ENCODE assay signal across 21 cellular contexts in genomic region chr11:79609511-79609910, GRCh38.
DNase-seq lines count a peak whose midpoint lies in the region; ATAC-seq and TF ChIP-seq lines count a peak whose summit lies in the region.
"Had no signal": no experiment of that assay in that cellular context is flagged by ENCODE, and none has a peak within 500 bp of the region (broad histone marks: within the 10 kb centered on the region; RNA-seq: fewer than 3 reads in every experiment).

No MANE protein-coding gene starts in this region.

- H3K27ac ChIP-seq in left ventricle myocardium inferior (replicated peaks), result no peak overlapping the region
- H3K27ac ChIP-seq: 22Rv1; BLaER1 treated with 17β-estradiol and CSF1 and Interleukin-3, amounts not matched to agents 10 nM and 100 nM; GM23248 had no signal

- intact Hi-C loops in Right ventricle myocardium inferior (cut with DNase I) (no loop called here), left ventricle myocardium inferior (cut with micrococcal nuclease) (no loop called here), left ventricle myocardium superior (cut with micrococcal nuclease) (no loop called here)
- intact Hi-C loops in activated naive CD4-positive, alpha-beta T cell treated with anti-CD3 and anti-CD28 coated beads for 36 hours (cut with micrococcal nuclease), result no loop called here

- CTCF ChIA-PET in activated naive CD4-positive, alpha-beta T cell treated with anti-CD3 and anti-CD28 coated beads for 36 hours (lab: Charles Lee), result no interaction called here

- no peaks in the 10 kb centered on the region for H3K4me1 Mint-ChIP-seq in stimulated activated naive CD8-positive, alpha-beta T cell treated with anti-CD3 and anti-CD28 coated beads, Interleukin-15, amount 100 ng/mL, for 72 hours
- no peaks in the 10 kb centered on the region for H3K4me1 Mint-ChIP-seq in activated naive CD4-positive, alpha-beta T cell treated with anti-CD3 and anti-CD28 coated beads for 36 hours (ENCODE audit: low read depth)
- H3K4me1 Mint-ChIP-seq: CD14-positive monocyte; CD8-positive, alpha-beta memory T cell had no signal

- no peaks in the 10 kb centered on the region for H3K27me3 Mint-ChIP-seq in stimulated activated naive CD8-positive, alpha-beta T cell treated with anti-CD3 and anti-CD28 coated beads, Interleukin-15, amount 100 ng/mL, for 72 hours
- no peaks in the 10 kb centered on the region for H3K27me3 Mint-ChIP-seq in activated naive CD4-positive, alpha-beta T cell treated with anti-CD3 and anti-CD28 coated beads for 36 hours (ENCODE audit: low read depth)
- H3K27me3 Mint-ChIP-seq: CD4-positive, alpha-beta T cell; CD8-positive, alpha-beta memory T cell had no signal

- H3K27ac Mint-ChIP-seq in stimulated activated naive CD8-positive, alpha-beta T cell treated with anti-CD3 and anti-CD28 coated beads, Interleukin-15, amount 100 ng/mL, for 72 hours, result no peak overlapping the region
- H3K27ac Mint-ChIP-seq in activated naive CD4-positive, alpha-beta T cell treated with anti-CD3 and anti-CD28 coated beads for 36 hours, result no peak overlapping the region
- H3K27ac Mint-ChIP-seq: CD14-positive monocyte; CD4-positive, alpha-beta T cell; CD8-positive, alpha-beta memory T cell had no signal

- no peaks in the 10 kb centered on the region for H3K36me3 ChIP-seq in left ventricle myocardium inferior
- H3K36me3 ChIP-seq: BE2C; BLaER1 treated with 17β-estradiol and CSF1 and Interleukin-3, amounts not matched to agents 10 nM and 100 nM had no signal

- H3K27me3 ChIP-seq in left ventricle myocardium inferior (ENCODE audit: low read depth), result no peaks in the 10 kb centered on the region
- H3K27me3 ChIP-seq: BE2C; BLaER1 treated with 17β-estradiol and CSF1 and Interleukin-3, amounts not matched to agents 10 nM and 100 nM had no signal

- peaks cover 9 to 18% of the 10 kb centered on the region in 2 donors for H3K9me3 Mint-ChIP-seq in stimulated activated naive CD8-positive, alpha-beta T cell treated with anti-CD3 and anti-CD28 coated beads, Interleukin-15, amount 100 ng/mL, for 72 hours
- H3K9me3 Mint-ChIP-seq in activated naive CD4-positive, alpha-beta T cell treated with anti-CD3 and anti-CD28 coated beads for 36 hours, result peaks cover 4% of the 10 kb centered on the region

- H3K36me3 Mint-ChIP-seq in activated naive CD4-positive, alpha-beta T cell treated with anti-CD3 and anti-CD28 coated beads for 36 hours (ENCODE audit: low read depth), result no peaks in the 10 kb centered on the region
- H3K36me3 Mint-ChIP-seq: CD14-positive monocyte had no signal

- TF ChIP-seq CTCF in left ventricle myocardium inferior (IDR thresholded peaks at IDR 0.05; ENCODE audit: borderline replicate concordance), result no peak

- ATAC-seq in Right ventricle myocardium inferior, result peak; percentile 71
- ATAC-seq in left ventricle myocardium superior, result peak; percentile 76
- ATAC-seq in stimulated activated naive CD8-positive, alpha-beta T cell treated with anti-CD3 and anti-CD28 coated beads, Interleukin-15, amount 100 ng/mL, for 72 hours, result no peak

- no peak overlapping the region for H3K4me3 Mint-ChIP-seq in stimulated activated naive CD8-positive, alpha-beta T cell treated with anti-CD3 and anti-CD28 coated beads, Interleukin-15, amount 100 ng/mL, for 72 hours
- H3K4me3 Mint-ChIP-seq in activated naive CD4-positive, alpha-beta T cell treated with anti-CD3 and anti-CD28 coated beads for 36 hours, result no peak overlapping the region
- H3K4me3 Mint-ChIP-seq: CD14-positive monocyte; CD4-positive, alpha-beta T cell; CD8-positive, alpha-beta memory T cell had no signal

- H3K9me3 ChIP-seq in left ventricle myocardium inferior (replicated peaks), result peaks cover 6% of the 10 kb centered on the region
- H3K9me3 ChIP-seq: BE2C had no signal

- H3K4me1 ChIP-seq in left ventricle myocardium inferior, result peaks cover 6% of the 10 kb centered on the region
- H3K4me1 ChIP-seq: BE2C had no signal

- H3K4me3 ChIP-seq in left ventricle myocardium inferior, result no peak overlapping the region
- H3K4me3 ChIP-seq: BLaER1 treated with 17β-estradiol and CSF1 and Interleukin-3, amounts not matched to agents 10 nM and 100 nM; GM23248 had no signal

- DNase-seq in Right ventricle myocardium inferior (ENCODE audit: missing footprints) (no peak), left ventricle myocardium inferior (no peak), Ammon's horn (ENCODE audit: low spot score) (peak; percentile 9), left ventricle myocardium superior (no peak), putamen (ENCODE audit: low spot score) (peak; percentile 50), DMS153 treated with DMSO at 0.1 percent for 48 hours (lab: John Stamatoyannopoulos, UW; ENCODE audit: unreplicated experiment) (no peak)
- no peak for DNase-seq in stimulated activated naive CD8-positive, alpha-beta T cell treated with anti-CD3 and anti-CD28 coated beads, Interleukin-15, amount 100 ng/mL, for 72 hours
- no peak for DNase-seq in activated naive CD4-positive, alpha-beta T cell treated with anti-CD3 and anti-CD28 coated beads for 36 hours
- DNase-seq: BE2C; CD4-positive, alpha-beta T cell; CD8-positive, alpha-beta memory T cell; DMS 273 treated with DMSO at 0.1 percent for 48 hours; DMS53; DMS79 treated with DMSO at 0.1 percent for 48 hours; GF-D8; GM23248; H7; HCEC 1CT had no signal

Comparison
In these comparisons a context has a peak if more than half of its experiments do, and no peak if none do; other contexts are left out.
1. DNase-seq: peak in Ammon's horn (single experiment) and putamen (single experiment); none in Right ventricle myocardium inferior (single experiment), left ventricle myocardium inferior (single experiment), left ventricle myocardium superior (single experiment), DMS153 treated with DMSO at 0.1 percent for 48 hours (single experiment), stimulated activated naive CD8-positive, alpha-beta T cell treated with anti-CD3 and anti-CD28 coated beads, Interleukin-15, amount 100 ng/mL, for 72 hours (0 of 2) and activated naive CD4-positive, alpha-beta T cell treated with anti-CD3 and anti-CD28 coated beads for 36 hours (single experiment).